ENCODE assay signal across 8 cellular contexts in genomic region chr20:5608448-5609161, GRCh38. TPM values are rescaled to one million over a fixed set of nuclear protein-coding genes. Genes with fewer than 3 reads are reported as not detected.
A peak's percentile ranks its signal among the peaks of the same experiment; 100 is the strongest.
DNase-seq lines count a peak whose midpoint lies in the region; TF ChIP-seq lines count a peak whose summit lies in the region.

No MANE protein-coding gene starts in this region.

- H3K4me3 Mint-ChIP-seq in chondrocyte (ENCODE audit: unreplicated experiment) = peak overlapping the region; percentile 95

- H3K36me3 ChIP-seq in GM06990 (ENCODE audit: control insufficient read depth, insufficient read depth, low read length) (no peaks in the 10 kb centered on the region), neuron (ENCODE audit: insufficient read depth, low read length) (peaks cover 19% of the 10 kb centered on the region)

- POLR2A ChIA-PET in GM10248 (lab: Yijun Ruan, JAX) = interaction anchor here (0.7 to 2.6 kb wide), 3 partner anchors 10 to 32 kb away, joined by 3 to 11 read pairs (median 3); no protein-coding TSS in a partner anchor

- peak; percentile 43 for DNase-seq in GM06990 (ENCODE audit: extremely low read depth, insufficient read length)
- DNase-seq in NCI-H748 treated with DMSO at 0.1 percent for 48 hours (lab: John Stamatoyannopoulos, UW) = peak; percentile 78
- no peak for DNase-seq in chondrocyte (ENCODE audit: low spot score)
- DNase-seq in NCI-H82 (lab: John Stamatoyannopoulos, UW) = no peak
- no peak for DNase-seq in germinal center (ENCODE audit: low spot score)
- no peak for DNase-seq in effector CD8-positive, alpha-beta T cell (lab: John Stamatoyannopoulos, UW)
- DNase-seq in GM10248 (ENCODE audit: extremely low spot score) = no peak

- H3K4me1 Mint-ChIP-seq in chondrocyte (ENCODE audit: low read depth) = peaks cover 56% of the 10 kb centered on the region

- H2AFZ ChIP-seq in neuron (ENCODE audit: low read depth, low read length) = no peak overlapping the region

- no peaks in the 10 kb centered on the region for H3K27me3 Mint-ChIP-seq in chondrocyte (ENCODE audit: low read depth)

- peaks cover 22% of the 10 kb centered on the region for H3K4me1 ChIP-seq in neuron (ENCODE audit: insufficient read depth, low read length)

- H3K4me3 ChIP-seq in GM06990 (replicated peaks; ENCODE audit: low read depth, low read length) = peak overlapping the region; percentile 90
- H3K4me3 ChIP-seq in neuron (ENCODE audit: low read length) = peak overlapping the region; percentile 91

- H3K27me3 ChIP-seq in GM06990 (replicated peaks; ENCODE audit: control insufficient read depth, insufficient read depth, low read length) (no peaks in the 10 kb centered on the region), neuron (ENCODE audit: insufficient read depth, low read length) (no peaks in the 10 kb centered on the region)

- H3K9me3 ChIP-seq in neuron (ENCODE audit: low read length) = no peaks in the 10 kb centered on the region

- H3K27ac Mint-ChIP-seq in chondrocyte (ENCODE audit: unreplicated experiment) = peak overlapping the region; percentile 65

- CTCF ChIA-PET in GM10248 (lab: Yijun Ruan, JAX) = interaction anchor here (0.7 to 2.3 kb wide), 10 partner anchors 12 to 482 kb away, joined by 3 to 8 read pairs (median 3); partner anchors contain the start of gene CDS2

- H3K36me3 Mint-ChIP-seq in chondrocyte (ENCODE audit: low read depth) = no peaks in the 10 kb centered on the region

- H3K9me3 Mint-ChIP-seq in chondrocyte (ENCODE audit: low read depth) = no peaks in the 10 kb centered on the region

- no peak for TF ChIP-seq CTCF in GM06990 (IDR thresholded peaks at IDR 0.05; ENCODE audit: insufficient read depth, low read length, poor library complexity, severe bottlenecking)
- TF ChIP-seq CTCF in chondrocyte (IDR thresholded peaks at IDR 0.05) = no peak
- TF ChIP-seq CTCF in GM10248 (IDR thresholded peaks at IDR 0.05; ENCODE audit: control extremely low read depth, extremely low read depth, low read depth, missing control alignments) = no peak

RNA-seq across cellular contexts. Expression of gene GPCPD1, which starts 2.2 kb away (rescaled TPM):
- 23.2 to 32.2 TPM (median 30.2 TPM) in 3 replicates for total RNA-seq in chondrocyte

Comparison
In these comparisons a context has a peak if more than half of its experiments do, and no peak if none do; other contexts are left out.
1. DNase-seq: peak in GM06990 (single experiment) and NCI-H748 treated with DMSO at 0.1 percent for 48 hours (single experiment); none in chondrocyte (single experiment), NCI-H82 (single experiment), germinal center (single experiment), effector CD8-positive, alpha-beta T cell (single experiment) and GM10248 (single experiment).